ENCODE assay signal across 10 cellular contexts in genomic region chr3:14428087-14429067, GRCh38. TPM values are rescaled to one million over a fixed set of nuclear protein-coding genes. Genes with fewer than 3 reads are reported as not detected.
DNase-seq lines count a peak whose midpoint lies in the region; ATAC-seq and TF ChIP-seq lines count a peak whose summit lies in the region.
"Had no signal": no experiment of that assay in that cellular context is flagged by ENCODE, and none has a peak within 500 bp of the region (broad histone marks: within the 10 kb centered on the region; RNA-seq: fewer than 3 reads in every experiment).

No MANE protein-coding gene starts in this region.

- H3K4me2 ChIP-seq in hepatocyte, result no peak overlapping the region

- H3K36me3 ChIP-seq in right atrium auricular region (no peaks in the 10 kb centered on the region), hepatocyte (replicated peaks; ENCODE audit: insufficient read depth, low read depth) (no peaks in the 10 kb centered on the region)

- H4K20me1 ChIP-seq in hepatocyte (ENCODE audit: insufficient read depth, poor library complexity, severe bottlenecking), result peaks cover 15% of the 10 kb centered on the region

- no peak overlapping the region for H2AFZ ChIP-seq in hepatocyte

- H3K4me3 ChIP-seq in right atrium auricular region (no peak overlapping the region), hepatocyte (no peak overlapping the region)
- H3K4me3 ChIP-seq: dorsolateral prefrontal cortex had no signal

- peak overlapping the region; percentile 68 for H3K27ac Mint-ChIP-seq in activated CD4-positive, alpha-beta memory T cell treated with anti-CD3 and anti-CD28 coated beads for 36 hours
- peak overlapping the region; percentile 53 for H3K27ac Mint-ChIP-seq in type B pancreatic cell

- H3K4me1 ChIP-seq in right atrium auricular region (peaks cover 0 to 95% of the 10 kb centered on the region in 2 donors), hepatocyte (ENCODE audit: insufficient read depth) (peaks cover 38% of the 10 kb centered on the region)

- no peak for DNase-seq in right atrium auricular region (ENCODE audit: low spot score)
- no peak for DNase-seq in Right ventricle myocardium inferior (ENCODE audit: missing footprints)
- peak; percentile 75 for DNase-seq in activated CD4-positive, alpha-beta memory T cell treated with anti-CD3 and anti-CD28 coated beads for 36 hours
- no peak for DNase-seq in hepatocyte (ENCODE audit: low spot score)
- DNase-seq in type B pancreatic cell (ENCODE audit: extremely low spot score, unreplicated experiment), result no peak
- no peak for DNase-seq in T1000 (lab: John Stamatoyannopoulos, UW)
- DNase-seq in GM13976 (ENCODE audit: low spot score), result no peak
- DNase-seq: left colon had no signal

- POLR2A ChIA-PET in activated CD4-positive, alpha-beta memory T cell treated with anti-CD3 and anti-CD28 coated beads for 36 hours (lab: Charles Lee), result no interaction called here

- H3K4me3 Mint-ChIP-seq in activated CD4-positive, alpha-beta memory T cell treated with anti-CD3 and anti-CD28 coated beads for 36 hours, result no peak overlapping the region
- H3K4me3 Mint-ChIP-seq in type B pancreatic cell, result no peak overlapping the region

- 95% methylated on average over 8 of the region's 8 CpGs for WGBS in hepatocyte (ENCODE audit: low lambda C conversion rate, missing lambda C conversion rate)

- ATAC-seq in Right ventricle myocardium inferior, result no peak
- ATAC-seq in HG03175 (IDR thresholded peaks at IDR 0.05; ENCODE audit: unreplicated experiment), result no peak
- ATAC-seq: left colon had no signal

- H3K9me3 ChIP-seq in right atrium auricular region, result no peaks in the 10 kb centered on the region
- H3K9me3 ChIP-seq in hepatocyte (ENCODE audit: low read depth), result no peaks in the 10 kb centered on the region

- H3K27me3 Mint-ChIP-seq in activated CD4-positive, alpha-beta memory T cell treated with anti-CD3 and anti-CD28 coated beads for 36 hours, result no peaks in the 10 kb centered on the region
- no peaks in the 10 kb centered on the region for H3K27me3 Mint-ChIP-seq in type B pancreatic cell

- peaks cover 96% of the 10 kb centered on the region for H3K4me1 Mint-ChIP-seq in activated CD4-positive, alpha-beta memory T cell treated with anti-CD3 and anti-CD28 coated beads for 36 hours (ENCODE audit: low read depth)
- peaks cover 61% of the 10 kb centered on the region for H3K4me1 Mint-ChIP-seq in type B pancreatic cell (ENCODE audit: unreplicated experiment)

- intact Hi-C loops in Right ventricle myocardium inferior (cut with DNase I), result no loop called here
- intact Hi-C loops in activated CD4-positive, alpha-beta memory T cell treated with anti-CD3 and anti-CD28 coated beads for 36 hours (cut with micrococcal nuclease), result no loop called here

- in situ Hi-C loops in GM13976 (cut with MboI; ENCODE audit: low sequenced_read_pairs, unreplicated experiment), result no loop called here

- peak overlapping the region; percentile 50 to 61 for H3K27ac ChIP-seq in right atrium auricular region
- peak overlapping the region; percentile 34 for H3K27ac ChIP-seq in hepatocyte

- H3K27me3 ChIP-seq in right atrium auricular region (no peaks in the 10 kb centered on the region), hepatocyte (no peaks in the 10 kb centered on the region)
- H3K27me3 ChIP-seq: dorsolateral prefrontal cortex had no signal

- peaks cover 88% of the 10 kb centered on the region for H3K79me2 ChIP-seq in hepatocyte

- H3K9me3 Mint-ChIP-seq in activated CD4-positive, alpha-beta memory T cell treated with anti-CD3 and anti-CD28 coated beads for 36 hours, result no peaks in the 10 kb centered on the region
- no peaks in the 10 kb centered on the region for H3K9me3 Mint-ChIP-seq in type B pancreatic cell

- TF ChIP-seq CTCF in right atrium auricular region (IDR thresholded peaks at IDR 0.05) (no peak), hepatocyte (IDR thresholded peaks at IDR 0.05; ENCODE audit: poor library complexity) (no peak), type B pancreatic cell (conservative IDR thresholded peaks at IDR 0.05) (no peak), GM13976 (IDR thresholded peaks at IDR 0.05; ENCODE audit: borderline replicate concordance, control extremely low read depth, extremely low read depth, insufficient read depth, missing control alignments) (no peak)

- CTCF ChIA-PET in activated CD4-positive, alpha-beta memory T cell treated with anti-CD3 and anti-CD28 coated beads for 36 hours (lab: Charles Lee), result interaction anchor here (1.7 kb wide), 1 partner anchor 39 kb away, joined by 5 read pairs; no protein-coding TSS in a partner anchor

- peaks cover 2% of the 10 kb centered on the region for H3K36me3 Mint-ChIP-seq in activated CD4-positive, alpha-beta memory T cell treated with anti-CD3 and anti-CD28 coated beads for 36 hours
- H3K36me3 Mint-ChIP-seq in type B pancreatic cell, result no peaks in the 10 kb centered on the region

- no peaks in the 10 kb centered on the region for H3K9me2 ChIP-seq in hepatocyte (replicated peaks; ENCODE audit: insufficient read depth)

RNA-seq across cellular contexts. Expression of gene SLC6A6, which starts 26.0 kb away (rescaled TPM):
- 10 to 100 TPM; 81.5 to 85.9 TPM for total RNA-seq in right atrium auricular region
- 14.3 TPM for total RNA-seq in Right ventricle myocardium inferior
- total RNA-seq in activated CD4-positive, alpha-beta memory T cell treated with anti-CD3 and anti-CD28 coated beads for 36 hours, result 10 to 100 TPM; 44.0 to 45.1 TPM
- total RNA-seq in hepatocyte, result 57.1 and 58.9 TPM in 2 replicates
- polyA plus RNA-seq in hepatocyte, result 30.7 and 31.8 TPM in 2 replicates
- 24.5 and 30.3 TPM in 2 replicates for total RNA-seq in type B pancreatic cell (ENCODE audit: low replicate concordance)
